18 cellular contexts compared by ENCODE assay signal in the genomic region with DNA sequence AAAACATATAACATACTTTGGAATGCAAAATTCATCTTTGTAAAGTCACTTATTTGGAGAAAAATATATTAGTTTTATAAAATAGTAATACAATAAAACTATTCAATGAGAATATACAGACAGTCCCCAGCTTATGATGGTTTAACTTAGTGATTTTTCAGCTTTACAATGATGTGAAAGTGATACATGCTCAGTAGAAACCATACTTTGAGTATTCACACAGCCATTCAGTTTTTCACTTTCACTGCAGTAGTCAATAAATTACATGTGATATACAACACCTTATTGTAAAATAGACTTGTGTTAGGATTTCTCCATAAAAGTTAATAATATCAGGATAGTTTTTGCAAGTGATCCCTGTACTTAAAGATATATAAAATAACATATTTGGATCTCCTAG.
DNase-seq lines count a peak whose midpoint lies in the region; ATAC-seq lines count a peak whose summit lies in the region.
"Had no signal": no experiment of that assay in that cellular context is flagged by ENCODE, and none has a peak within 500 bp of the region (broad histone marks: within the 10 kb centered on the region; RNA-seq: fewer than 3 reads in every experiment).

No MANE protein-coding gene starts in this region.

- no peak for DNase-seq in RKO (ENCODE audit: low spot score)
- no peak for DNase-seq in midbrain (lab: John Stamatoyannopoulos, UW)
- no peak for DNase-seq in cerebellar cortex (ENCODE audit: low spot score)
- DNase-seq in posterior vena cava (ENCODE audit: low spot score), result no peak
- DNase-seq: C1 segment of cervical spinal cord; Calu3; CD4-positive, alpha-beta T cell; DMS 273 treated with DMSO at 0.1 percent for 48 hours; DMS79 treated with DMSO at 0.1 percent for 48 hours; EL; H7; Karpas-422 had no signal

- peak; percentile 65 for ATAC-seq in GM18867 (IDR thresholded peaks at IDR 0.05; ENCODE audit: unreplicated experiment)
- peak; percentile 61 for ATAC-seq in GM21390 (IDR thresholded peaks at IDR 0.05; ENCODE audit: unreplicated experiment)
- ATAC-seq in HG02885 (IDR thresholded peaks at IDR 0.05; ENCODE audit: poor library complexity, unreplicated experiment), result peak; percentile 45
- ATAC-seq in HG03354 (IDR thresholded peaks at IDR 0.05; ENCODE audit: poor library complexity, severe bottlenecking, unreplicated experiment), result peak; percentile 48
- ATAC-seq: GM23338, K562 had no signal

- intact Hi-C loops in posterior vena cava (cut with DNase I), result no loop called here
